8 cellular contexts compared by ENCODE assay signal in genomic region chr21:46323710-46324389, GRCh38. TPM values are rescaled to one million over a fixed set of nuclear protein-coding genes. Genes with fewer than 3 reads are reported as not detected.
A peak's percentile ranks its signal among the peaks of the same experiment; 100 is the strongest.
DNase-seq lines count a peak whose midpoint lies in the region; ATAC-seq, FAIRE-seq and TF ChIP-seq lines count a peak whose summit lies in the region.

Gene C21orf58 (minus strand): TSS chr21:46323870. CDS start chr21:46322738, 1,132 bp downstream.
Gene PCNT (plus strand): TSS chr21:46324156. CDS start chr21:46324229, 73 bp downstream.

- H2AFZ ChIP-seq in smooth muscle cell (ENCODE audit: low read depth) = peak within 1 kb of the TSS; percentile 98

- H3K27ac ChIP-seq in smooth muscle cell (ENCODE audit: low read depth) = peak within 1 kb of the TSS; percentile 99

- H3K4me3 Mint-ChIP-seq in immature natural killer cell = peak within 1 kb of the TSS; percentile 95 to 98 (median 96)

- peak within 1 kb of the TSS; percentile 99 for H3K9ac ChIP-seq in smooth muscle cell (ENCODE audit: low read depth)

- TF ChIP-seq CTCF in WI38 (IDR thresholded peaks at IDR 0.05; ENCODE audit: low read depth, low read length) = no peak
- TF ChIP-seq CTCF in bronchial epithelial cell (IDR thresholded peaks at IDR 0.05; ENCODE audit: insufficient read depth, low read length, severe bottlenecking) = no peak
- TF ChIP-seq CTCF in smooth muscle cell (IDR thresholded peaks at IDR 0.05; ENCODE audit: borderline replicate concordance, insufficient read depth, poor library complexity, severe bottlenecking) = no peak

- H3K4me1 ChIP-seq in smooth muscle cell (ENCODE audit: low read depth) = peaks cover 22% of the 10 kb centered on the region

- H3K4me2 ChIP-seq in smooth muscle cell = peak within 1 kb of the TSS; percentile 99

- no peaks in the 10 kb centered on the region for H3K9me3 ChIP-seq in smooth muscle cell (replicated peaks; ENCODE audit: low read depth)

- no peaks in the 10 kb centered on the region for H3K27me3 ChIP-seq in bronchial epithelial cell (ENCODE audit: control insufficient read depth, insufficient read depth, low read length)
- H3K27me3 ChIP-seq in smooth muscle cell (ENCODE audit: low read depth) = no peaks in the 10 kb centered on the region

- WGBS in smooth muscle cell (ENCODE audit: low lambda C conversion rate) = under 1% methylated on average over 43 of the region's 76 CpGs

- peaks cover 7 to 16% (median 12%) of the 10 kb centered on the region in 3 donors for H3K27me3 Mint-ChIP-seq in immature natural killer cell (ENCODE audit: low read depth in 3 of 3)

- H3K4me3 ChIP-seq in WI38 (ENCODE audit: low read depth, low read length) (peak within 1 kb of the TSS; percentile 94), bronchial epithelial cell (ENCODE audit: low read depth, low read length) (peak within 1 kb of the TSS; percentile 94), smooth muscle cell (peak within 1 kb of the TSS; percentile 99)

- DNase-seq in AG08396 (ENCODE audit: low spot score) (peak; percentile 100), NCI-H226 (peak; percentile 95), bronchial epithelial cell (ENCODE audit: low read depth) (peak; percentile 91), immature natural killer cell (peak; percentile 99), smooth muscle cell (lab: John Stamatoyannopoulos, UW; ENCODE audit: unreplicated experiment) (peak; percentile 91)

- H3K36me3 ChIP-seq in bronchial epithelial cell (ENCODE audit: control insufficient read depth, insufficient read depth, low read length) = peaks cover 3% of the 10 kb centered on the region
- no peaks in the 10 kb centered on the region for H3K36me3 ChIP-seq in smooth muscle cell (ENCODE audit: low read depth)

- H3K4me1 Mint-ChIP-seq in immature natural killer cell = peaks cover 30 to 35% of the 10 kb centered on the region in 2 donors

- peaks cover 0 to 7% (median 4%) of the 10 kb centered on the region in 3 donors for H3K36me3 Mint-ChIP-seq in immature natural killer cell

- H3K27ac Mint-ChIP-seq in immature natural killer cell = peak within 1 kb of the TSS; percentile 96 to 99 (median 98)

- ATAC-seq in GM19023 (IDR thresholded peaks at IDR 0.05; ENCODE audit: unreplicated experiment) (peak; percentile 71), HG03196 (IDR thresholded peaks at IDR 0.05; ENCODE audit: unreplicated experiment) (peak; percentile 75)

- no peaks in the 10 kb centered on the region for H4K20me1 ChIP-seq in smooth muscle cell (ENCODE audit: low read depth)

- H3K79me2 ChIP-seq in smooth muscle cell (ENCODE audit: low read depth) = peaks cover 59% of the 10 kb centered on the region

- peaks cover 15% of the 10 kb centered on the region for H3F3A ChIP-seq in smooth muscle cell (ENCODE audit: low read depth)

- FAIRE-seq in bronchial epithelial cell (lab: Jason Lieb, UNC) = no peak

- no peaks in the 10 kb centered on the region for H3K9me3 Mint-ChIP-seq in immature natural killer cell

RNA-seq across cellular contexts. Expression of gene C21orf58, which starts in this region (rescaled TPM):
- 0.53 and 0.77 TPM in 2 replicates for total RNA-seq in bronchial epithelial cell
- polyA plus RNA-seq in immature natural killer cell = 1 to 10 TPM in 1 of 3 donors, under 1 TPM in 2; 0.53 to 1.2 (median 0.91) TPM
- total RNA-seq in smooth muscle cell = 2.1 and 4.5 TPM in 2 replicates
- polyA plus RNA-seq in smooth muscle cell = 3.9 and 4.9 TPM in 2 replicates

RNA-seq across cellular contexts. Expression of gene PCNT, which starts in this region (rescaled TPM):
- total RNA-seq in bronchial epithelial cell (11.1 and 11.3 TPM in 2 replicates), smooth muscle cell (9.3 and 13.1 TPM in 2 replicates)
- polyA plus RNA-seq in immature natural killer cell (10 to 100 TPM in 1 of 3 donors, 1 to 10 TPM in 2; 2.9 to 47.0 (median 6.5) TPM), smooth muscle cell (10.8 and 19.1 TPM in 2 replicates)

Comparison
In these comparisons a context has a peak if more than half of its experiments do, and no peak if none do; other contexts are left out.
1. Peak in every context shown above with its lines: DNase-seq, ATAC-seq, H3K4me3 ChIP-seq and H3K27ac ChIP-seq.